ENCODE assay signal across 12 cellular contexts in genomic region chr2:158788951-158789350, GRCh38. TPM values are rescaled to one million over a fixed set of nuclear protein-coding genes. Genes with fewer than 3 reads are reported as not detected.
"Had no signal": no experiment of that assay in that cellular context is flagged by ENCODE, and none has a peak within 500 bp of the region (broad histone marks: within the 10 kb centered on the region; RNA-seq: fewer than 3 reads in every experiment).

No MANE protein-coding gene starts in this region.

- H3K4me3 Mint-ChIP-seq: HFFc6, IgD-negative memory B cell had no signal

- ATAC-seq: HCT116, HepG2 had no signal

- H3K36me3 Mint-ChIP-seq: IgD-negative memory B cell had no signal

- H3K27ac Mint-ChIP-seq: HFFc6, IgD-negative memory B cell had no signal

- H3K9me3 ChIP-seq: HAP-1 had no signal

- H3K36me3 ChIP-seq: HAP-1 had no signal

- H3K4me2 ChIP-seq: KMS-11 had no signal

- H3K4me1 ChIP-seq: HAP-1 had no signal

- H3K27ac ChIP-seq: HL-60, KMS-11 had no signal

- H3K9me3 Mint-ChIP-seq: HFFc6, IgD-negative memory B cell had no signal

- DNase-seq: GOT3, H7, HFFc6, KBM-7 had no signal

- H3K4me3 ChIP-seq: HAP-1 had no signal

- H3K9ac ChIP-seq: KMS-11 had no signal

RNA-seq across cellular contexts. Expression of gene DAPL1, which starts 6.2 kb away (rescaled TPM):
- total RNA-seq: H4, H7, HepG2, HFFc6, HT1080 had no signal
- polyA plus RNA-seq: HepG2, IgD-negative memory B cell had no signal
